ENCODE assay signal across 1 cellular context in genomic region chr2:210517169-210517693, GRCh38.
TF ChIP-seq lines count a peak whose summit lies in the region.

No MANE protein-coding gene starts in this region.

TF ChIP-seq in HepG2, 621 proteins besides CTCF, POLR2A, EP300 and RAD21:
- no peak for TF ChIP-seq SOX6 (IDR thresholded peaks at IDR 0.05)
- peak; percentile 58 for TF ChIP-seq SOX6 (CRISPR knock-in tag; IDR thresholded peaks at IDR 0.05)
- TF ChIP-seq SOX13 (IDR thresholded peaks at IDR 0.05): 0 out of 2 replicates have a peak, but pooled peaks have one; percentile 41
- peak in 1 of 2 experiments; percentile 85; a peak in 2 of 4 replicates for TF ChIP-seq SOX13 (CRISPR knock-in tag; conservative IDR thresholded peaks at IDR 0.05 in 1 of 2, IDR thresholded peaks at IDR 0.05 in 1 of 2)
- no peak for TF ChIP-seq SETDB1 (CRISPR knock-in tag; IDR thresholded peaks at IDR 0.05; ENCODE audit: borderline replicate concordance)
- TF ChIP-seq HMG20B (CRISPR knock-in tag; conservative IDR thresholded peaks at IDR 0.05): no peak
